Comparison of ENCODE assay signal across 31 cellular contexts in the genomic region with DNA sequence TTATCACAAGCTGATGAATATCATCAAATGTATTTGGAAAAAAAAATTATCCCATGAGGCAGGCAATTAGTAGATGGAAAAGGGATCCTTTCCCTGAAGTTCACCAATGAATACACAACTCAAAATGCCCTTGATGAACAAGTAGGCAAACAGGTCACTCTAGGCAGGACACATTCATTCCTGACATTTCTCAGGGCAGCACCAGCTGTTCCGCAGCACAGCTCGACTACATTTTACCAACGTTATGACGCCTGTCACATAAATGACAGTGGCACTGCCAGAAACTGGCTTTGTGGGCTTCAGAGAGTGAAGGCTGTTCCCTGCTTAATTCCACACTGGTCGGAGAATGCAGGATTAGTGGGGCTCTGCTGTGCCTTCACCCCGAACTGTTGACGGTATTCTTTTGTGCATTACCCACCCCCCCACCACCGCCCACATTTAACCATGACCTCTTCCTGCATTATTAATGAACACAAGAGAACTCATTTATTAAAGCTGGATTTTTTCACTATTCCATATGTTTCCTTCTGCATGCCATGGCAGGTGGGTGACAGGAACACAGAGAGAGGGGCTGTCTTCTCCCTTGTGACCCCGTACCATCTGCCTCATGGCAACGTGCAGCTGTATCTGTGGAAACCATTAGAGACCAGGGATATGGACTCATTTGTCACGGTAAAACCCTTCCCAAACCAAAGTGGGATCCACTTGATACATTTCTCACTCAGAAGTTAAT.
DNase-seq lines count a peak whose midpoint lies in the region; ATAC-seq, FAIRE-seq and TF ChIP-seq lines count a peak whose summit lies in the region.
"Had no signal": no experiment of that assay in that cellular context is flagged by ENCODE, and none has a peak within 500 bp of the region (broad histone marks: within the 10 kb centered on the region; RNA-seq: fewer than 3 reads in every experiment).

No MANE protein-coding gene starts in this region.

- H3K4me1 Mint-ChIP-seq in activated T-cell treated with anti-CD3 and anti-CD28 coated beads, Interleukin-2, amount 50 U/mL, for 4 hours (ENCODE audit: low read depth), result no peaks in the 10 kb centered on the region
- H3K4me1 Mint-ChIP-seq in activated T-helper 17 cell treated with anti-CD3 and anti-CD28 coated beads, Interleukin-2, amount 50 U/mL, for 72 hours, result no peaks in the 10 kb centered on the region
- H3K4me1 Mint-ChIP-seq: CD4-positive, CD25-positive, alpha-beta regulatory T cell; immature natural killer cell; stimulated activated memory B cell treated with anti-CD40 and anti-IgM and Interleukin-4, amounts not matched to agents 10 μg/mL and 1 μg/mL and 100 μg/mL, for 72 hours had no signal

- no peak for TF ChIP-seq POLR2A in transverse colon (IDR thresholded peaks at IDR 0.05)

- no peaks in the 10 kb centered on the region for H3K36me3 Mint-ChIP-seq in activated T-cell treated with anti-CD3 and anti-CD28 coated beads, Interleukin-2, amount 50 U/mL, for 4 hours (ENCODE audit: insufficient read depth)
- H3K36me3 Mint-ChIP-seq in activated T-helper 17 cell treated with anti-CD3 and anti-CD28 coated beads, Interleukin-2, amount 50 U/mL, for 72 hours (ENCODE audit: low read depth), result no peaks in the 10 kb centered on the region
- H3K36me3 Mint-ChIP-seq: CD4-positive, CD25-positive, alpha-beta regulatory T cell; immature natural killer cell; mesothelial cell of epicardium; stimulated activated memory B cell treated with anti-CD40 and anti-IgM and Interleukin-4, amounts not matched to agents 10 μg/mL and 1 μg/mL and 100 μg/mL, for 72 hours had no signal

- TF ChIP-seq CTCF in WERI-Rb-1 (IDR thresholded peaks at IDR 0.05; ENCODE audit: low read depth, low read length), result no peak
- no peak for TF ChIP-seq CTCF in heart right ventricle (IDR thresholded peaks at IDR 0.05)
- TF ChIP-seq CTCF in pancreas (IDR thresholded peaks at IDR 0.05), result no peak
- no peak for TF ChIP-seq CTCF in transverse colon (IDR thresholded peaks at IDR 0.05)

- WGBS in heart right ventricle, 2 donors, result 52 to 63% methylated on average over 11 of the region's 11 CpGs
- WGBS in pancreas, 2 donors, result 71 to 74% methylated on average over 11 of the region's 11 CpGs
- 58 to 82% methylated on average over 5 to 11 of the region's 11 CpGs for WGBS in transverse colon (ENCODE audit: low coverage in 1 of 2), 2 donors

- DNase-seq in WERI-Rb-1 (peak; percentile 14), heart right ventricle (no peak), pancreas (no peak), transverse colon (no peak)
- DNase-seq in activated T-cell treated with anti-CD3 and anti-CD28 coated beads, Interleukin-2, amount 50 U/mL, for 4 hours, result no peak
- DNase-seq: activated CD4-positive, alpha-beta T cell treated with anti-CD3 and anti-CD28 coated beads for 4 hours; activated CD8-positive, alpha-beta memory T cell treated with anti-CD3 and anti-CD28 coated beads for 24 hours; activated naive CD4-positive, alpha-beta T cell; activated T-cell treated with anti-CD3 and anti-CD28 coated beads, Interleukin-2, amount 50 U/mL, for 1 hour; body of pancreas; CD4-positive, CD25-positive, alpha-beta regulatory T cell; effector CD4-positive, alpha-beta T cell; erythroblast; foreskin keratinocyte; HCEC 1CT; hippocampal formation; immature natural killer cell; NCI-H1092; NCI-H2081; NCI-H446 treated with DMSO at 0.1 percent for 48 hours; stimulated activated CD4-positive, alpha-beta T cell treated with anti-CD3 and anti-CD28 coated beads, Interleukin-2, amount 100 ng/mL, for 48 hours had no signal

- no peak for FAIRE-seq in pancreas (lab: Jason Lieb, UNC)
- FAIRE-seq: GM12892, GM19239, RCC 7860 had no signal

- H3K36me3 ChIP-seq in WERI-Rb-1 (no peaks in the 10 kb centered on the region), heart right ventricle (no peaks in the 10 kb centered on the region), pancreas (no peaks in the 10 kb centered on the region), transverse colon (no peaks in the 10 kb centered on the region)
- H3K36me3 ChIP-seq: prostate gland had no signal

- intact Hi-C loops in heart right ventricle (cut with DNase I) (loop anchor here in 1 of 10 donors (1.0 kb wide), 1 partner anchor 12 kb away; no protein-coding TSS in a partner anchor), pancreas (cut with DNase I) (no loop called here), transverse colon (cut with DNase I; ENCODE audit: low total_unique reads) (no loop called here)

- no peak overlapping the region for H3K27ac Mint-ChIP-seq in activated T-helper 17 cell treated with anti-CD3 and anti-CD28 coated beads, Interleukin-2, amount 50 U/mL, for 72 hours
- H3K27ac Mint-ChIP-seq: CD4-positive, CD25-positive, alpha-beta regulatory T cell; immature natural killer cell; mesothelial cell of epicardium; stimulated activated memory B cell treated with anti-CD40 and anti-IgM and Interleukin-4, amounts not matched to agents 10 μg/mL and 1 μg/mL and 100 μg/mL, for 72 hours; T-helper 1 cell treated with Interleukin-12 subunit alpha and Interleukin-12 subunit beta and Interleukin-4 antibody, amounts not matched to agents 30 μg/mL and 1 μg/mL, for 36 hours had no signal

- no peak for TF ChIP-seq EP300 in transverse colon (IDR thresholded peaks at IDR 0.05; ENCODE audit: low read depth)

- H3K27ac ChIP-seq in WERI-Rb-1, result peak overlapping the region; percentile 11
- peak overlapping the region in 9 of 10 donors; percentile 26 to 74 (median 43) for H3K27ac ChIP-seq in heart right ventricle
- no peak overlapping the region for H3K27ac ChIP-seq in pancreas
- peak overlapping the region; percentile 14 to 66 (median 44) for H3K27ac ChIP-seq in transverse colon
- H3K27ac ChIP-seq: body of pancreas, foreskin keratinocyte had no signal

- no peak overlapping the region for H3K4me3 Mint-ChIP-seq in activated T-cell treated with anti-CD3 and anti-CD28 coated beads, Interleukin-2, amount 50 U/mL, for 4 hours
- H3K4me3 Mint-ChIP-seq in activated T-helper 17 cell treated with anti-CD3 and anti-CD28 coated beads, Interleukin-2, amount 50 U/mL, for 72 hours, result no peak overlapping the region
- H3K4me3 Mint-ChIP-seq: CD4-positive, CD25-positive, alpha-beta regulatory T cell; immature natural killer cell; mesothelial cell of epicardium; stimulated activated memory B cell treated with anti-CD40 and anti-IgM and Interleukin-4, amounts not matched to agents 10 μg/mL and 1 μg/mL and 100 μg/mL, for 72 hours; T-helper 1 cell treated with Interleukin-12 subunit alpha and Interleukin-12 subunit beta and Interleukin-4 antibody, amounts not matched to agents 30 μg/mL and 1 μg/mL, for 36 hours had no signal

- in situ Hi-C loops in transverse colon (cut with MboI; ENCODE audit: low pct_ligation_motif_present in 1 of 4, low pct_unique_long_range_greater_than_20kb in 1 of 4, low sequenced_read_pairs in 3 of 4), result loop anchor here in 1 of 4 donors (25.0 kb wide), 1 partner anchor 315 kb away; no protein-coding TSS in a partner anchor

- H3K4me1 ChIP-seq in heart right ventricle, result peaks cover 0 to 53% (median 20%) of the 10 kb centered on the region in 9 donors
- no peaks in the 10 kb centered on the region for H3K4me1 ChIP-seq in pancreas
- H3K4me1 ChIP-seq in transverse colon, result peaks cover 0 to 19% (median 5%) of the 10 kb centered on the region in 4 donors
- H3K4me1 ChIP-seq: foreskin keratinocyte had no signal

- H3K4me3 ChIP-seq in WERI-Rb-1 (ENCODE audit: low read depth, low read length) (no peak overlapping the region), heart right ventricle (no peak overlapping the region), pancreas (no peak overlapping the region), transverse colon (no peak overlapping the region)
- H3K4me3 ChIP-seq: body of pancreas, prostate gland had no signal

- no peaks in the 10 kb centered on the region for H3K27me3 ChIP-seq in WERI-Rb-1 (ENCODE audit: insufficient read depth, low read depth, severe bottlenecking)
- H3K27me3 ChIP-seq in heart right ventricle, result no peaks in the 10 kb centered on the region
- H3K27me3 ChIP-seq in pancreas, result no peaks in the 10 kb centered on the region
- H3K27me3 ChIP-seq in transverse colon, result no peaks in the 10 kb centered on the region
- H3K27me3 ChIP-seq: body of pancreas had no signal

- no peaks in the 10 kb centered on the region for H3K9me3 ChIP-seq in WERI-Rb-1 (ENCODE audit: severe bottlenecking)
- H3K9me3 ChIP-seq in heart right ventricle, result no peaks in the 10 kb centered on the region
- H3K9me3 ChIP-seq in pancreas, result no peaks in the 10 kb centered on the region
- no peaks in the 10 kb centered on the region for H3K9me3 ChIP-seq in transverse colon
- H3K9me3 ChIP-seq: body of pancreas, prostate gland had no signal

- no peaks in the 10 kb centered on the region for H3K27me3 Mint-ChIP-seq in activated T-cell treated with anti-CD3 and anti-CD28 coated beads, Interleukin-2, amount 50 U/mL, for 4 hours (ENCODE audit: low read depth)
- H3K27me3 Mint-ChIP-seq in activated T-helper 17 cell treated with anti-CD3 and anti-CD28 coated beads, Interleukin-2, amount 50 U/mL, for 72 hours, result no peaks in the 10 kb centered on the region
- H3K27me3 Mint-ChIP-seq: CD4-positive, CD25-positive, alpha-beta regulatory T cell; stimulated activated memory B cell treated with anti-CD40 and anti-IgM and Interleukin-4, amounts not matched to agents 10 μg/mL and 1 μg/mL and 100 μg/mL, for 72 hours had no signal

- peak in 7 of 8 donors; percentile 46 to 92 (median 79) for ATAC-seq in heart right ventricle
- peak in 3 of 4 donors; percentile 53 to 60 (median 55) for ATAC-seq in pancreas
- ATAC-seq in GM19023 (IDR thresholded peaks at IDR 0.05; ENCODE audit: unreplicated experiment), result no peak
- ATAC-seq in GM18867 (IDR thresholded peaks at IDR 0.05; ENCODE audit: unreplicated experiment), result no peak
- no peak for ATAC-seq in activated T-cell treated with anti-CD3 and anti-CD28 coated beads, Interleukin-2, amount 50 U/mL, for 4 hours
- ATAC-seq in activated T-helper 17 cell treated with anti-CD3 and anti-CD28 coated beads, Interleukin-2, amount 50 U/mL, for 72 hours (replicated peaks), result no peak
- ATAC-seq: body of pancreas; foreskin keratinocyte; stimulated activated memory B cell treated with anti-CD40 and anti-IgM and Interleukin-4, amounts not matched to agents 10 μg/mL and 1 μg/mL and 100 μg/mL, for 72 hours had no signal

- H3K9me3 Mint-ChIP-seq in activated T-cell treated with anti-CD3 and anti-CD28 coated beads, Interleukin-2, amount 50 U/mL, for 4 hours, result no peaks in the 10 kb centered on the region
- H3K9me3 Mint-ChIP-seq in activated T-helper 17 cell treated with anti-CD3 and anti-CD28 coated beads, Interleukin-2, amount 50 U/mL, for 72 hours, result no peaks in the 10 kb centered on the region
- H3K9me3 Mint-ChIP-seq: stimulated activated memory B cell treated with anti-CD40 and anti-IgM and Interleukin-4, amounts not matched to agents 10 μg/mL and 1 μg/mL and 100 μg/mL, for 72 hours; T-helper 1 cell treated with Interleukin-12 subunit alpha and Interleukin-12 subunit beta and Interleukin-4 antibody, amounts not matched to agents 30 μg/mL and 1 μg/mL, for 36 hours had no signal

Comparison
In these comparisons a context has a peak if more than half of its experiments do, and no peak if none do; other contexts are left out.
1. H3K27ac ChIP-seq: peak in WERI-Rb-1 (single experiment), heart right ventricle (9 of 10) and transverse colon (4 of 4); none in pancreas (0 of 4).
2. ATAC-seq: peak in heart right ventricle (7 of 8) and pancreas (3 of 4); none in GM19023 (single experiment), GM18867 (single experiment), activated T-cell treated with anti-CD3 and anti-CD28 coated beads, Interleukin-2, amount 50 U/mL, for 4 hours (0 of 2) and activated T-helper 17 cell treated with anti-CD3 and anti-CD28 coated beads, Interleukin-2, amount 50 U/mL, for 72 hours (single experiment).